Comparison of ENCODE assay signal across 26 cellular contexts in the genomic region with DNA sequence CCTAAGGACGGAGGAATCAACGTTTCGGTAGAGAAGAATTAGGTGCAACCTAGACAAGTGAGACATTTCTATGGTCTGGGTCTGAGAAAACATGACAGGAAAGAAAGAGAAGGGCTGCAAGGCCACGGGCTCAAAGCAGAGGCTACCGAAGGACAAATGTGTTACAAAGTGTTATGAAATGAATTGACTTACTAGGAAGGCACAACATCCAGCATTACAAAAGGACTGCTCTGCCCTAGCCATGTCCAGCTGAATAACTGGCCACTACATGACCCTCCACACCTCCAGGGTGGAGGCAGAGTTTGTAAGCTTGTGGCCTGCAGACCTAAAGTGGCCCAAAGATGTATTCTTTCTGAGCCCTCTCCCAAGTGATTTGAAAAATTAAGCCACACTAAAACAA.
DNase-seq lines count a peak whose midpoint lies in the region; ATAC-seq, FAIRE-seq and TF ChIP-seq lines count a peak whose summit lies in the region.
"Had no signal": no experiment of that assay in that cellular context is flagged by ENCODE, and none has a peak within 500 bp of the region (broad histone marks: within the 10 kb centered on the region; RNA-seq: fewer than 3 reads in every experiment).

No MANE protein-coding gene starts in this region.

- no peak for TF ChIP-seq CTCF in HFFc6 (IDR thresholded peaks at IDR 0.05)
- TF ChIP-seq CTCF in K562 (IDR thresholded peaks at IDR 0.05 in 2 of 3, conservative IDR thresholded peaks at IDR 0.05 in 1 of 3; ENCODE audit: insufficient read depth in 2 of 3, low read depth in 1 of 3, low read length in 3 of 3) = no peak
- TF ChIP-seq CTCF in smooth muscle cell (IDR thresholded peaks at IDR 0.05; ENCODE audit: borderline replicate concordance, insufficient read depth, poor library complexity, severe bottlenecking) = no peak

- H3K4me3 ChIP-seq in K562 = no peak overlapping the region
- no peak overlapping the region for H3K4me3 ChIP-seq in smooth muscle cell
- H3K4me3 ChIP-seq: BLaER1 treated with 17β-estradiol and CSF1 and Interleukin-3, amounts not matched to agents 10 nM and 100 nM; SJCRH30 had no signal

- peaks cover 57% of the 10 kb centered on the region for H3K4me1 Mint-ChIP-seq in HFFc6 (ENCODE audit: low read depth)
- peaks cover 4% of the 10 kb centered on the region for H3K4me1 Mint-ChIP-seq in activated T-cell treated with anti-CD3 and anti-CD28 coated beads, Interleukin-2, amount 50 U/mL, for 72 hours (ENCODE audit: low read depth)
- H3K4me1 Mint-ChIP-seq: CD4-positive, alpha-beta memory T cell; IgD-negative memory B cell had no signal

- ATAC-seq in K562 = no peak
- no peak for ATAC-seq in activated T-cell treated with anti-CD3 and anti-CD28 coated beads, Interleukin-2, amount 50 U/mL, for 72 hours (replicated peaks in 1 of 2)
- ATAC-seq: HCT116 had no signal

- H3K27ac ChIP-seq in K562 (ENCODE audit: extremely low read depth, low read depth, low read length) = no peak overlapping the region
- peak overlapping the region; percentile 7 for H3K27ac ChIP-seq in smooth muscle cell (ENCODE audit: low read depth)
- H3K27ac ChIP-seq: BLaER1 treated with 17β-estradiol and CSF1 and Interleukin-3, amounts not matched to agents 10 nM and 100 nM; SJCRH30 had no signal

- BruUV-seq in K562 (replicated peaks; lab: Mats Ljungman, UMichigan) = no TSS peak

- TF ChIP-seq EP300 in K562 (IDR thresholded peaks at IDR 0.05; ENCODE audit: low read length) = no peak

- H4K20me1 ChIP-seq in K562 (replicated peaks; ENCODE audit: control insufficient read depth, insufficient read depth, low read length) (no peaks in the 10 kb centered on the region), smooth muscle cell (ENCODE audit: low read depth) (no peaks in the 10 kb centered on the region)
- H4K20me1 ChIP-seq: BLaER1 treated with 17β-estradiol and CSF1 and Interleukin-3, amounts not matched to agents 10 nM and 100 nM had no signal

- WGBS in K562 (ENCODE audit: insufficient coverage, low coverage, missing lambda C conversion rate) = 0% methylated on average over 5 of the region's 5 CpGs
- WGBS in smooth muscle cell (ENCODE audit: low lambda C conversion rate) = 89% methylated on average over 5 of the region's 5 CpGs

- no peaks in the 10 kb centered on the region for H3F3A ChIP-seq in smooth muscle cell (ENCODE audit: low read depth)

- H3K36me3 Mint-ChIP-seq in HFFc6 (ENCODE audit: low read depth) = peaks cover 6% of the 10 kb centered on the region; the same call in 1 of the 2 replicates
- H3K36me3 Mint-ChIP-seq in activated T-cell treated with anti-CD3 and anti-CD28 coated beads, Interleukin-2, amount 50 U/mL, for 72 hours (ENCODE audit: insufficient read depth in 2 of 2) = no peaks in the 10 kb centered on the region
- H3K36me3 Mint-ChIP-seq: CD4-positive, alpha-beta memory T cell had no signal

- peak overlapping the region; percentile 46 for H3K4me3 Mint-ChIP-seq in HFFc6
- H3K4me3 Mint-ChIP-seq in activated T-cell treated with anti-CD3 and anti-CD28 coated beads, Interleukin-2, amount 50 U/mL, for 72 hours = no peak overlapping the region
- H3K4me3 Mint-ChIP-seq: CD4-positive, alpha-beta memory T cell; IgD-negative memory B cell had no signal

- H3K79me2 ChIP-seq in K562 (ENCODE audit: control insufficient read depth, insufficient read depth, low read length) = no peaks in the 10 kb centered on the region
- no peaks in the 10 kb centered on the region for H3K79me2 ChIP-seq in smooth muscle cell (ENCODE audit: low read depth)

- H3K27me3 ChIP-seq in K562 (ENCODE audit: control insufficient read depth in 2 of 2, insufficient read depth in 2 of 2, low read length in 2 of 2) = peaks cover 5 to 7% of the 10 kb centered on the region in 2 experiments; a peak in 4 of 5 replicates
- no peaks in the 10 kb centered on the region for H3K27me3 ChIP-seq in smooth muscle cell (ENCODE audit: low read depth)
- H3K27me3 ChIP-seq: BLaER1 treated with 17β-estradiol and CSF1 and Interleukin-3, amounts not matched to agents 10 nM and 100 nM; SJCRH30 had no signal

- peak; percentile 40 for FAIRE-seq in K562 (lab: Jason Lieb, UNC)
- FAIRE-seq: GM12891, HTR-8/SVneo had no signal

- no peak for TF ChIP-seq POLR2A in K562 (conservative IDR thresholded peaks at IDR 0.05)

- no peaks in the 10 kb centered on the region for H3K27me3 Mint-ChIP-seq in HFFc6 (ENCODE audit: insufficient read depth)
- peaks cover 18% of the 10 kb centered on the region for H3K27me3 Mint-ChIP-seq in activated T-cell treated with anti-CD3 and anti-CD28 coated beads, Interleukin-2, amount 50 U/mL, for 72 hours (ENCODE audit: low read depth)

- POLR2A ChIA-PET in K562 (lab: Yijun Ruan, JAX) = no interaction called here

- in situ Hi-C loops in K562 (cut with MboI) = no loop called here

- intact Hi-C loops in K562 (cut with micrococcal nuclease) = no loop called here

- no peak overlapping the region for H3K4me2 ChIP-seq in K562 (ENCODE audit: insufficient read depth, low read length)
- H3K4me2 ChIP-seq in smooth muscle cell = no peak overlapping the region
- H3K4me2 ChIP-seq: BLaER1 treated with 17β-estradiol and CSF1 and Interleukin-3, amounts not matched to agents 10 nM and 100 nM had no signal

- H2AFZ ChIP-seq in K562 (ENCODE audit: low read depth, low read length) (no peak overlapping the region), smooth muscle cell (ENCODE audit: low read depth) (no peak overlapping the region)

- H3K9ac ChIP-seq in K562 (ENCODE audit: insufficient read depth in 1 of 2, low read depth in 2 of 2, low read length in 2 of 2) = no peak overlapping the region
- H3K9ac ChIP-seq in smooth muscle cell (ENCODE audit: low read depth) = no peak overlapping the region
- H3K9ac ChIP-seq: BLaER1 treated with 17β-estradiol and CSF1 and Interleukin-3, amounts not matched to agents 10 nM and 100 nM had no signal

- H3K4me1 ChIP-seq in K562 (replicated peaks in 1 of 2; ENCODE audit: control insufficient read depth in 2 of 2, insufficient read depth in 2 of 2, low read length in 2 of 2) (no peaks in the 10 kb centered on the region), smooth muscle cell (ENCODE audit: low read depth) (no peaks in the 10 kb centered on the region)
- H3K4me1 ChIP-seq: Caco-2, SJCRH30 had no signal

- DNase-seq in HFFc6 (no peak), K562 (ENCODE audit: extremely low read depth in 1 of 4, low spot score in 3 of 4) (no peak), kidney tubule cell (ENCODE audit: low spot score) (peak; percentile 1), smooth muscle cell (lab: John Stamatoyannopoulos, UW; ENCODE audit: unreplicated experiment) (no peak), iPS-NIHi7 (ENCODE audit: extremely low spot score) (no peak), NCI-H524 (lab: John Stamatoyannopoulos, UW) (no peak)
- no peak for DNase-seq in activated T-cell treated with anti-CD3 and anti-CD28 coated beads, Interleukin-2, amount 50 U/mL, for 72 hours
- DNase-seq: Caco-2; CD4-positive, alpha-beta memory T cell; DMS 273 treated with DMSO at 0.1 percent for 48 hours; DND-41; GOT3; Karpas-422; MV-4-11; NCI-H1105 treated with DMSO at 0.1 percent for 48 hours; NCI-H2081; NCI-H2171; NCI-H345; NCI-H524 treated with DMSO at 0.1 percent for 48 hours; NCI-H82; SJCRH30 had no signal

- no peak for TF ChIP-seq RAD21 in K562 (CRISPR knock-in tag; conservative IDR thresholded peaks at IDR 0.05 in 1 of 2, IDR thresholded peaks at IDR 0.05 in 1 of 2)

- no peaks in the 10 kb centered on the region for H3K9me3 ChIP-seq in K562 (replicated peaks; ENCODE audit: control insufficient read depth, insufficient read depth, low read depth, low read length)
- no peaks in the 10 kb centered on the region for H3K9me3 ChIP-seq in smooth muscle cell (replicated peaks; ENCODE audit: low read depth)
- H3K9me3 ChIP-seq: Caco-2, SJCRH30 had no signal

- peak overlapping the region; percentile 91 for H3K27ac Mint-ChIP-seq in HFFc6
- no peak overlapping the region for H3K27ac Mint-ChIP-seq in activated T-cell treated with anti-CD3 and anti-CD28 coated beads, Interleukin-2, amount 50 U/mL, for 72 hours
- H3K27ac Mint-ChIP-seq: CD4-positive, alpha-beta memory T cell; IgD-negative memory B cell had no signal

- CTCF ChIA-PET in K562 (lab: Yijun Ruan, JAX; ENCODE audit: low intra/inter-chr PET ratio) = no interaction called here

- H3K9me3 Mint-ChIP-seq in HFFc6 = no peaks in the 10 kb centered on the region
- H3K9me3 Mint-ChIP-seq in activated T-cell treated with anti-CD3 and anti-CD28 coated beads, Interleukin-2, amount 50 U/mL, for 72 hours = no peaks in the 10 kb centered on the region

- no peaks in the 10 kb centered on the region for H3K9me1 ChIP-seq in K562 (ENCODE audit: control insufficient read depth, insufficient read depth, low read length)

- H3K36me3 ChIP-seq in K562 (ENCODE audit: control insufficient read depth, insufficient read depth, low read length) (no peaks in the 10 kb centered on the region), smooth muscle cell (ENCODE audit: low read depth) (no peaks in the 10 kb centered on the region)
- H3K36me3 ChIP-seq: BLaER1 treated with 17β-estradiol and CSF1 and Interleukin-3, amounts not matched to agents 10 nM and 100 nM; SJCRH30 had no signal

TF ChIP-seq in K562, 482 proteins besides CTCF, POLR2A, EP300 and RAD21 (continues in another document):
- TF ChIP-seq, protein P1, sequence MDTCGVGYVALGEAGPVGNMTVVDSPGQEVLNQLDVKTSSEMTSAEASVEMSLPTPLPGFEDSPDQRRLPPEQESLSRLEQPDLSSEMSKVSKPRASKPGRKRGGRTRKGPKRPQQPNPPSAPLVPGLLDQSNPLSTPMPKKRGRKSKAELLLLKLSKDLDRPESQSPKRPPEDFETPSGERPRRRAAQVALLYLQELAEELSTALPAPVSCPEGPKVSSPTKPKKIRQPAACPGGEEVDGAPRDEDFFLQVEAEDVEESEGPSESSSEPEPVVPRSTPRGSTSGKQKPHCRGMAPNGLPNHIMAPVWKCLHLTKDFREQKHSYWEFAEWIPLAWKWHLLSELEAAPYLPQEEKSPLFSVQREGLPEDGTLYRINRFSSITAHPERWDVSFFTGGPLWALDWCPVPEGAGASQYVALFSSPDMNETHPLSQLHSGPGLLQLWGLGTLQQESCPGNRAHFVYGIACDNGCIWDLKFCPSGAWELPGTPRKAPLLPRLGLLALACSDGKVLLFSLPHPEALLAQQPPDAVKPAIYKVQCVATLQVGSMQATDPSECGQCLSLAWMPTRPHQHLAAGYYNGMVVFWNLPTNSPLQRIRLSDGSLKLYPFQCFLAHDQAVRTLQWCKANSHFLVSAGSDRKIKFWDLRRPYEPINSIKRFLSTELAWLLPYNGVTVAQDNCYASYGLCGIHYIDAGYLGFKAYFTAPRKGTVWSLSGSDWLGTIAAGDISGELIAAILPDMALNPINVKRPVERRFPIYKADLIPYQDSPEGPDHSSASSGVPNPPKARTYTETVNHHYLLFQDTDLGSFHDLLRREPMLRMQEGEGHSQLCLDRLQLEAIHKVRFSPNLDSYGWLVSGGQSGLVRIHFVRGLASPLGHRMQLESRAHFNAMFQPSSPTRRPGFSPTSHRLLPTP (IDR thresholded peaks at IDR 0.05; ENCODE audit: borderline replicate concordance, extremely low read depth, insufficient read length) = no peak
- TF ChIP-seq MAZ (CRISPR knock-in tag; conservative IDR thresholded peaks at IDR 0.05 in 1 of 2, IDR thresholded peaks at IDR 0.05 in 1 of 2) (no peak), KDM4B (IDR thresholded peaks at IDR 0.05; ENCODE audit: borderline replicate concordance in 2 of 2, low read depth in 1 of 2) (no peak), ZNF174 (CRISPR knock-in tag; IDR thresholded peaks at IDR 0.05) (no peak), PML (IDR thresholded peaks at IDR 0.05; ENCODE audit: low read length) (no peak)
